In genomic region chr16:78487471-78487870, GRCh38 we compare ENCODE assay signal across 8 cellular contexts.
"Had no signal": no experiment of that assay in that cellular context is flagged by ENCODE, and none has a peak within 500 bp of the region (broad histone marks: within the 10 kb centered on the region; RNA-seq: fewer than 3 reads in every experiment).

No MANE protein-coding gene starts in this region.

- FAIRE-seq: HTR-8/SVneo had no signal

- H3K4me1 ChIP-seq: HAP-1 had no signal

- H3K27ac ChIP-seq: GM23248 had no signal

- DNase-seq: GM23248, GOT3, H7, HFFc6, KBM-7 had no signal

- H3K9me3 ChIP-seq: HAP-1 had no signal

- ATAC-seq: HCT116 had no signal

- H3K4me3 ChIP-seq: GM23248, HAP-1 had no signal
